ENCODE assay signal across 1 cellular context in the genomic region with DNA sequence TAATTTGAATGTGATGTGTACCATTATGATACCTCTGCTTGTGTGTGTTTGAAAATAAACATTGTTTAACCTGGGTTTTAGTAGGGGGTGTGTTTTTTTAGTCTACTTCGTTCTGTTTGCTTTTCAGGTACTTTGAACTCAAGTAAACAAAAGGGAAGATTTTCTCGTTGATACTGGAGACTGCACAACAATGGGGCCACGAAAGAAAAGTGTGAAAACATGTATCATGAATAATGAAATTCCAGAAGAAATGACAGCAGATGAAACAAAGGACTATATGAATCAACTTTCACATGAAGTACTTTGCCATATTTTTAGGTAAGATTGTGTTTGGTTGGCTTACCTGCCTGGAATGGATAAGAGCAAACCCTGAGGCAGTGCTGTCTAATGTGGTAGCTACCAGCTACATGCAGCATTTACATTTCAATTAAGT.
TF ChIP-seq lines count a peak whose summit lies in the region.

No MANE protein-coding gene starts in this region.

TF ChIP-seq in HepG2, 621 proteins besides CTCF, POLR2A, EP300 and RAD21 (continued from another document):
- TF ChIP-seq, protein P1, sequence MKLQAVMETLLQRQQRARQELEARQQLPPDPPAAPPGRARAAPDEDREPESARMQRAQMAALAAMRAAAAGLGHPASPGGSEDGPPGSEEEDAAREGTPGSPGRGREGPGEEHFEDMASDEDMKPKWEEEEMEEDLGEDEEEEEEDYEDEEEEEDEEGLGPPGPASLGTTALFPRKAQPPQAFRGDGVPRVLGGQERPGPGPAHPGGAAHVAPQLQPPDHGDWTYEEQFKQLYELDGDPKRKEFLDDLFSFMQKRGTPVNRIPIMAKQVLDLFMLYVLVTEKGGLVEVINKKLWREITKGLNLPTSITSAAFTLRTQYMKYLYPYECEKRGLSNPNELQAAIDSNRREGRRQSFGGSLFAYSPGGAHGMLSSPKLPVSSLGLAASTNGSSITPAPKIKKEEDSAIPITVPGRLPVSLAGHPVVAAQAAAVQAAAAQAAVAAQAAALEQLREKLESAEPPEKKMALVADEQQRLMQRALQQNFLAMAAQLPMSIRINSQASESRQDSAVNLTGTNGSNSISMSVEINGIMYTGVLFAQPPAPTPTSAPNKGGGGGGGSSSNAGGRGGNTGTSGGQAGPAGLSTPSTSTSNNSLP (IDR thresholded peaks at IDR 0.05; ENCODE audit: low read depth, low read length) = peak; percentile 79
- TF ChIP-seq GATA4 (IDR thresholded peaks at IDR 0.05; ENCODE audit: borderline replicate concordance, low read depth) = peak; percentile 76; the same call in 1 of the 2 replicates
- TF ChIP-seq, protein P2, sequence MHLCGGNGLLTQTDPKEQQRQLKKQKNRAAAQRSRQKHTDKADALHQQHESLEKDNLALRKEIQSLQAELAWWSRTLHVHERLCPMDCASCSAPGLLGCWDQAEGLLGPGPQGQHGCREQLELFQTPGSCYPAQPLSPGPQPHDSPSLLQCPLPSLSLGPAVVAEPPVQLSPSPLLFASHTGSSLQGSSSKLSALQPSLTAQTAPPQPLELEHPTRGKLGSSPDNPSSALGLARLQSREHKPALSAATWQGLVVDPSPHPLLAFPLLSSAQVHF (CRISPR knock-in tag; IDR thresholded peaks at IDR 0.05) = no peak
- no peak for TF ChIP-seq MTF1 (CRISPR knock-in tag; IDR thresholded peaks at IDR 0.05)
- TF ChIP-seq FOXA3 (CRISPR knock-in tag; IDR thresholded peaks at IDR 0.05) = peak; percentile 91
- peak; percentile 80; the same call in 1 of the 2 replicates for TF ChIP-seq HMG20A (CRISPR knock-in tag; IDR thresholded peaks at IDR 0.05; ENCODE audit: borderline replicate concordance)
- peak; percentile 72 for TF ChIP-seq KDM6A (CRISPR knock-in tag; IDR thresholded peaks at IDR 0.05; ENCODE audit: low read depth)
- peak; percentile 55; the same call in 1 of the 2 replicates for TF ChIP-seq ZNF205 (CRISPR knock-in tag; IDR thresholded peaks at IDR 0.05)
- TF ChIP-seq NCOR1 (IDR thresholded peaks at IDR 0.05; ENCODE audit: borderline replicate concordance, low read length) = peak; percentile 73; the same call in 1 of the 2 replicates
- TF ChIP-seq, protein P3, sequence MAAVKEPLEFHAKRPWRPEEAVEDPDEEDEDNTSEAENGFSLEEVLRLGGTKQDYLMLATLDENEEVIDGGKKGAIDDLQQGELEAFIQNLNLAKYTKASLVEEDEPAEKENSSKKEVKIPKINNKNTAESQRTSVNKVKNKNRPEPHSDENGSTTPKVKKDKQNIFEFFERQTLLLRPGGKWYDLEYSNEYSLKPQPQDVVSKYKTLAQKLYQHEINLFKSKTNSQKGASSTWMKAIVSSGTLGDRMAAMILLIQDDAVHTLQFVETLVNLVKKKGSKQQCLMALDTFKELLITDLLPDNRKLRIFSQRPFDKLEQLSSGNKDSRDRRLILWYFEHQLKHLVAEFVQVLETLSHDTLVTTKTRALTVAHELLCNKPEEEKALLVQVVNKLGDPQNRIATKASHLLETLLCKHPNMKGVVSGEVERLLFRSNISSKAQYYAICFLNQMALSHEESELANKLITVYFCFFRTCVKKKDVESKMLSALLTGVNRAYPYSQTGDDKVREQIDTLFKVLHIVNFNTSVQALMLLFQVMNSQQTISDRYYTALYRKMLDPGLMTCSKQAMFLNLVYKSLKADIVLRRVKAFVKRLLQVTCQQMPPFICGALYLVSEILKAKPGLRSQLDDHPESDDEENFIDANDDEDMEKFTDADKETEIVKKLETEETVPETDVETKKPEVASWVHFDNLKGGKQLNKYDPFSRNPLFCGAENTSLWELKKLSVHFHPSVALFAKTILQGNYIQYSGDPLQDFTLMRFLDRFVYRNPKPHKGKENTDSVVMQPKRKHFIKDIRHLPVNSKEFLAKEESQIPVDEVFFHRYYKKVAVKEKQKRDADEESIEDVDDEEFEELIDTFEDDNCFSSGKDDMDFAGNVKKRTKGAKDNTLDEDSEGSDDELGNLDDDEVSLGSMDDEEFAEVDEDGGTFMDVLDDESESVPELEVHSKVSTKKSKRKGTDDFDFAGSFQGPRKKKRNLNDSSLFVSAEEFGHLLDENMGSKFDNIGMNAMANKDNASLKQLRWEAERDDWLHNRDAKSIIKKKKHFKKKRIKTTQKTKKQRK (IDR thresholded peaks at IDR 0.05; ENCODE audit: low read length) = no peak
- peak; percentile 50; the same call in 1 of the 2 replicates for TF ChIP-seq ZNF749 (CRISPR knock-in tag; IDR thresholded peaks at IDR 0.05; ENCODE audit: borderline replicate concordance)
- TF ChIP-seq, protein P4, sequence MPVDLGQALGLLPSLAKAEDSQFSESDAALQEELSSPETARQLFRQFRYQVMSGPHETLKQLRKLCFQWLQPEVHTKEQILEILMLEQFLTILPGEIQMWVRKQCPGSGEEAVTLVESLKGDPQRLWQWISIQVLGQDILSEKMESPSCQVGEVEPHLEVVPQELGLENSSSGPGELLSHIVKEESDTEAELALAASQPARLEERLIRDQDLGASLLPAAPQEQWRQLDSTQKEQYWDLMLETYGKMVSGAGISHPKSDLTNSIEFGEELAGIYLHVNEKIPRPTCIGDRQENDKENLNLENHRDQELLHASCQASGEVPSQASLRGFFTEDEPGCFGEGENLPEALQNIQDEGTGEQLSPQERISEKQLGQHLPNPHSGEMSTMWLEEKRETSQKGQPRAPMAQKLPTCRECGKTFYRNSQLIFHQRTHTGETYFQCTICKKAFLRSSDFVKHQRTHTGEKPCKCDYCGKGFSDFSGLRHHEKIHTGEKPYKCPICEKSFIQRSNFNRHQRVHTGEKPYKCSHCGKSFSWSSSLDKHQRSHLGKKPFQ (CRISPR knock-in tag; IDR thresholded peaks at IDR 0.05; ENCODE audit: insufficient replicate concordance) = no peak
- TF ChIP-seq, protein P5, sequence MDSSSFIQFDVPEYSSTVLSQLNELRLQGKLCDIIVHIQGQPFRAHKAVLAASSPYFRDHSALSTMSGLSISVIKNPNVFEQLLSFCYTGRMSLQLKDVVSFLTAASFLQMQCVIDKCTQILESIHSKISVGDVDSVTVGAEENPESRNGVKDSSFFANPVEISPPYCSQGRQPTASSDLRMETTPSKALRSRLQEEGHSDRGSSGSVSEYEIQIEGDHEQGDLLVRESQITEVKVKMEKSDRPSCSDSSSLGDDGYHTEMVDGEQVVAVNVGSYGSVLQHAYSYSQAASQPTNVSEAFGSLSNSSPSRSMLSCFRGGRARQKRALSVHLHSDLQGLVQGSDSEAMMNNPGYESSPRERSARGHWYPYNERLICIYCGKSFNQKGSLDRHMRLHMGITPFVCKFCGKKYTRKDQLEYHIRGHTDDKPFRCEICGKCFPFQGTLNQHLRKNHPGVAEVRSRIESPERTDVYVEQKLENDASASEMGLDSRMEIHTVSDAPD (CRISPR knock-in tag; IDR thresholded peaks at IDR 0.05) = 0 out of 2 replicates have a peak, but pooled peaks have one; percentile 37
- peak; percentile 49; the same call in 1 of the 2 replicates for TF ChIP-seq ELF3 (CRISPR knock-in tag; IDR thresholded peaks at IDR 0.05)
- TF ChIP-seq KLF16 (CRISPR knock-in tag; IDR thresholded peaks at IDR 0.05) = peak in 1 of 2 experiments; percentile 53; a peak in 1 of 4 replicates
- TF ChIP-seq, protein P6, sequence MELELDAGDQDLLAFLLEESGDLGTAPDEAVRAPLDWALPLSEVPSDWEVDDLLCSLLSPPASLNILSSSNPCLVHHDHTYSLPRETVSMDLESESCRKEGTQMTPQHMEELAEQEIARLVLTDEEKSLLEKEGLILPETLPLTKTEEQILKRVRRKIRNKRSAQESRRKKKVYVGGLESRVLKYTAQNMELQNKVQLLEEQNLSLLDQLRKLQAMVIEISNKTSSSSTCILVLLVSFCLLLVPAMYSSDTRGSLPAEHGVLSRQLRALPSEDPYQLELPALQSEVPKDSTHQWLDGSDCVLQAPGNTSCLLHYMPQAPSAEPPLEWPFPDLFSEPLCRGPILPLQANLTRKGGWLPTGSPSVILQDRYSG (CRISPR knock-in tag; IDR thresholded peaks at IDR 0.05) = no peak
- no peak for TF ChIP-seq ZBTB42 (CRISPR knock-in tag; IDR thresholded peaks at IDR 0.05)
- TF ChIP-seq ZFAT (CRISPR knock-in tag; conservative IDR thresholded peaks at IDR 0.05) = no peak
- peak; percentile 73 for TF ChIP-seq BCL6 (CRISPR knock-in tag; IDR thresholded peaks at IDR 0.05)
- no peak for TF ChIP-seq HNRNPK (IDR thresholded peaks at IDR 0.05; ENCODE audit: low read depth, low read length, poor library complexity, severe bottlenecking)
- TF ChIP-seq CBX5 (CRISPR knock-in tag; IDR thresholded peaks at IDR 0.05; ENCODE audit: borderline replicate concordance) = no peak
- TF ChIP-seq, protein P7, sequence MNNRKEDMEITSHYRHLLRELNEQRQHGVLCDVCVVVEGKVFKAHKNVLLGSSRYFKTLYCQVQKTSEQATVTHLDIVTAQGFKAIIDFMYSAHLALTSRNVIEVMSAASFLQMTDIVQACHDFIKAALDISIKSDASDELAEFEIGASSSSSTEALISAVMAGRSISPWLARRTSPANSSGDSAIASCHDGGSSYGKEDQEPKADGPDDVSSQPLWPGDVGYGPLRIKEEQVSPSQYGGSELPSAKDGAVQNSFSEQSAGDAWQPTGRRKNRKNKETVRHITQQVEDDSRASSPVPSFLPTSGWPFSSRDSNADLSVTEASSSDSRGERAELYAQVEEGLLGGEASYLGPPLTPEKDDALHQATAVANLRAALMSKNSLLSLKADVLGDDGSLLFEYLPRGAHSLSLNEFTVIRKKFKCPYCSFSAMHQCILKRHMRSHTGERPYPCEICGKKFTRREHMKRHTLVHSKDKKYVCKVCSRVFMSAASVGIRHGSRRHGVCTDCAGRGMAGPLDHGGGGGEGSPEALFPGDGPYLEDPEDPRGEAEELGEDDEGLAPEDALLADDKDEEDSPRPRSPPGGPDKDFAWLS (CRISPR knock-in tag; IDR thresholded peaks at IDR 0.05; ENCODE audit: borderline replicate concordance) = no peak
- TF ChIP-seq, protein P8, sequence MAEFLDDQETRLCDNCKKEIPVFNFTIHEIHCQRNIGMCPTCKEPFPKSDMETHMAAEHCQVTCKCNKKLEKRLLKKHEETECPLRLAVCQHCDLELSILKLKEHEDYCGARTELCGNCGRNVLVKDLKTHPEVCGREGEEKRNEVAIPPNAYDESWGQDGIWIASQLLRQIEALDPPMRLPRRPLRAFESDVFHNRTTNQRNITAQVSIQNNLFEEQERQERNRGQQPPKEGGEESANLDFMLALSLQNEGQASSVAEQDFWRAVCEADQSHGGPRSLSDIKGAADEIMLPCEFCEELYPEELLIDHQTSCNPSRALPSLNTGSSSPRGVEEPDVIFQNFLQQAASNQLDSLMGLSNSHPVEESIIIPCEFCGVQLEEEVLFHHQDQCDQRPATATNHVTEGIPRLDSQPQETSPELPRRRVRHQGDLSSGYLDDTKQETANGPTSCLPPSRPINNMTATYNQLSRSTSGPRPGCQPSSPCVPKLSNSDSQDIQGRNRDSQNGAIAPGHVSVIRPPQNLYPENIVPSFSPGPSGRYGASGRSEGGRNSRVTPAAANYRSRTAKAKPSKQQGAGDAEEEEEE (CRISPR knock-in tag; IDR thresholded peaks at IDR 0.05; ENCODE audit: borderline replicate concordance) = no peak
- TF ChIP-seq, protein P9, sequence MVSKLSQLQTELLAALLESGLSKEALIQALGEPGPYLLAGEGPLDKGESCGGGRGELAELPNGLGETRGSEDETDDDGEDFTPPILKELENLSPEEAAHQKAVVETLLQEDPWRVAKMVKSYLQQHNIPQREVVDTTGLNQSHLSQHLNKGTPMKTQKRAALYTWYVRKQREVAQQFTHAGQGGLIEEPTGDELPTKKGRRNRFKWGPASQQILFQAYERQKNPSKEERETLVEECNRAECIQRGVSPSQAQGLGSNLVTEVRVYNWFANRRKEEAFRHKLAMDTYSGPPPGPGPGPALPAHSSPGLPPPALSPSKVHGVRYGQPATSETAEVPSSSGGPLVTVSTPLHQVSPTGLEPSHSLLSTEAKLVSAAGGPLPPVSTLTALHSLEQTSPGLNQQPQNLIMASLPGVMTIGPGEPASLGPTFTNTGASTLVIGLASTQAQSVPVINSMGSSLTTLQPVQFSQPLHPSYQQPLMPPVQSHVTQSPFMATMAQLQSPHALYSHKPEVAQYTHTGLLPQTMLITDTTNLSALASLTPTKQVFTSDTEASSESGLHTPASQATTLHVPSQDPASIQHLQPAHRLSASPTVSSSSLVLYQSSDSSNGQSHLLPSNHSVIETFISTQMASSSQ (IDR thresholded peaks at IDR 0.05; ENCODE audit: low read depth) = peak; percentile 22; the same call in 1 of the 2 replicates
- TF ChIP-seq, protein P9 (CRISPR knock-in tag; IDR thresholded peaks at IDR 0.05; ENCODE audit: borderline replicate concordance) = no peak; the same call in 1 of the 2 replicates
